In genomic region chr3:52910823-52911222, GRCh38 we compare ENCODE assay signal across 22 cellular contexts. TPM values are rescaled to one million over a fixed set of nuclear protein-coding genes. Genes with fewer than 3 reads are reported as not detected.
DNase-seq lines count a peak whose midpoint lies in the region; ATAC-seq, FAIRE-seq and TF ChIP-seq lines count a peak whose summit lies in the region.
"Had no signal": no experiment of that assay in that cellular context is flagged by ENCODE, and none has a peak within 500 bp of the region (broad histone marks: within the 10 kb centered on the region; RNA-seq: fewer than 3 reads in every experiment).

No MANE protein-coding gene starts in this region.

- peaks cover 27% of the 10 kb centered on the region for H3K36me3 Mint-ChIP-seq in activated CD4-positive, alpha-beta T cell treated with anti-CD3 and anti-CD28 coated beads for 36 hours (ENCODE audit: low read depth)
- H3K36me3 Mint-ChIP-seq in stimulated activated naive CD8-positive, alpha-beta T cell treated with anti-CD3 and anti-CD28 coated beads, Interleukin-15, Interleukin-2, amounts not matched to agents 100 ng/mL and 50 ng/mL, for 24 hours (ENCODE audit: low read depth): peaks cover 33% of the 10 kb centered on the region

- peak overlapping the region in 2 of 4 donors; percentile 12 to 56 for H3K27ac ChIP-seq in pancreas
- H3K27ac ChIP-seq: 22Rv1; A549; BLaER1 treated with 17β-estradiol and CSF1 and Interleukin-3, amounts not matched to agents 10 nM and 100 nM; C4-2B had no signal

- H3K4me1 ChIP-seq in pancreas: peaks cover 4 to 19% (median 16%) of the 10 kb centered on the region in 3 donors
- H3K4me1 ChIP-seq: A549; BLaER1 treated with 17β-estradiol and CSF1 and Interleukin-3, amounts not matched to agents 10 nM and 100 nM; Caco-2 had no signal

- H3K4me1 Mint-ChIP-seq in activated CD4-positive, alpha-beta T cell treated with anti-CD3 and anti-CD28 coated beads for 36 hours: no peaks in the 10 kb centered on the region
- H3K4me1 Mint-ChIP-seq in stimulated activated naive CD8-positive, alpha-beta T cell treated with anti-CD3 and anti-CD28 coated beads, Interleukin-15, Interleukin-2, amounts not matched to agents 100 ng/mL and 50 ng/mL, for 24 hours (ENCODE audit: low read depth): peaks cover 6% of the 10 kb centered on the region
- no peaks in the 10 kb centered on the region for H3K4me1 Mint-ChIP-seq in stimulated activated naive CD8-positive, alpha-beta T cell treated with anti-CD3 and anti-CD28 coated beads, Interleukin-15, amount 100 ng/mL, for 72 hours
- H3K4me1 Mint-ChIP-seq: B cell had no signal

- no peaks in the 10 kb centered on the region for H3K9me3 Mint-ChIP-seq in activated CD4-positive, alpha-beta T cell treated with anti-CD3 and anti-CD28 coated beads for 36 hours (ENCODE audit: low read depth)
- H3K9me3 Mint-ChIP-seq in stimulated activated naive CD8-positive, alpha-beta T cell treated with anti-CD3 and anti-CD28 coated beads, Interleukin-15, Interleukin-2, amounts not matched to agents 100 ng/mL and 50 ng/mL, for 24 hours: no peaks in the 10 kb centered on the region
- H3K9me3 Mint-ChIP-seq in stimulated activated naive CD8-positive, alpha-beta T cell treated with anti-CD3 and anti-CD28 coated beads, Interleukin-15, amount 100 ng/mL, for 72 hours: no peaks in the 10 kb centered on the region
- H3K9me3 Mint-ChIP-seq: CD4-positive, alpha-beta T cell; CD8-positive, alpha-beta T cell had no signal

- POLR2A ChIA-PET in activated CD4-positive, alpha-beta T cell treated with anti-CD3 and anti-CD28 coated beads for 36 hours (lab: Charles Lee): no interaction called here

- H3K9me3 ChIP-seq in pancreas: no peaks in the 10 kb centered on the region
- H3K9me3 ChIP-seq: A549; BLaER1 treated with 17β-estradiol and CSF1 and Interleukin-3, amounts not matched to agents 10 nM and 100 nM; Caco-2 had no signal

- no peak for DNase-seq in activated CD4-positive, alpha-beta T cell treated with anti-CD3 and anti-CD28 coated beads for 36 hours
- DNase-seq in activated CD4-positive, alpha-beta T cell treated with anti-CD3 and anti-CD28 coated beads, Interleukin-2, amount 50 U/mL, for 4 hours: no peak
- no peak for DNase-seq in stimulated activated naive CD8-positive, alpha-beta T cell treated with anti-CD3 and anti-CD28 coated beads, Interleukin-15, amount 100 ng/mL, for 72 hours
- no peak for DNase-seq in pancreas
- DNase-seq in H7: no peak
- DNase-seq: AML-193; Caco-2; Calu3; CD4-positive, alpha-beta T cell; CD8-positive, alpha-beta T cell; DMS79 treated with DMSO at 0.1 percent for 48 hours; GF-D8 had no signal

- peak overlapping the region; percentile 58 for H3K27ac Mint-ChIP-seq in activated CD4-positive, alpha-beta T cell treated with anti-CD3 and anti-CD28 coated beads for 36 hours
- peak overlapping the region; percentile 5 for H3K27ac Mint-ChIP-seq in stimulated activated naive CD8-positive, alpha-beta T cell treated with anti-CD3 and anti-CD28 coated beads, Interleukin-15, Interleukin-2, amounts not matched to agents 100 ng/mL and 50 ng/mL, for 24 hours
- no peak overlapping the region for H3K27ac Mint-ChIP-seq in stimulated activated naive CD8-positive, alpha-beta T cell treated with anti-CD3 and anti-CD28 coated beads, Interleukin-15, amount 100 ng/mL, for 72 hours
- H3K27ac Mint-ChIP-seq: B cell; CD8-positive, alpha-beta T cell had no signal

- H3K4me3 ChIP-seq in pancreas (no peak overlapping the region), H7 (ENCODE audit: insufficient read depth, low read depth, low read length) (no peak overlapping the region)
- H3K4me3 ChIP-seq: A549; BLaER1 treated with 17β-estradiol and CSF1 and Interleukin-3, amounts not matched to agents 10 nM and 100 nM had no signal

- no peak for TF ChIP-seq CTCF in pancreas (IDR thresholded peaks at IDR 0.05)

- intact Hi-C loops in activated CD4-positive, alpha-beta T cell treated with anti-CD3 and anti-CD28 coated beads for 36 hours (cut with DNase I, micrococcal nuclease): no loop called here
- intact Hi-C loops in pancreas (cut with DNase I): no loop called here

- FAIRE-seq in pancreas (lab: Jason Lieb, UNC): no peak
- FAIRE-seq: A549, D721Med, G401.6, GM12891, GM19239 had no signal

- H3K27me3 ChIP-seq in pancreas: no peaks in the 10 kb centered on the region
- no peaks in the 10 kb centered on the region for H3K27me3 ChIP-seq in H7 (ENCODE audit: control insufficient read depth, insufficient read depth, low read length)
- H3K27me3 ChIP-seq: BLaER1 treated with 17β-estradiol and CSF1 and Interleukin-3, amounts not matched to agents 10 nM and 100 nM had no signal

- H3K27me3 Mint-ChIP-seq in activated CD4-positive, alpha-beta T cell treated with anti-CD3 and anti-CD28 coated beads for 36 hours: no peaks in the 10 kb centered on the region
- no peaks in the 10 kb centered on the region for H3K27me3 Mint-ChIP-seq in stimulated activated naive CD8-positive, alpha-beta T cell treated with anti-CD3 and anti-CD28 coated beads, Interleukin-15, Interleukin-2, amounts not matched to agents 100 ng/mL and 50 ng/mL, for 24 hours
- H3K27me3 Mint-ChIP-seq in stimulated activated naive CD8-positive, alpha-beta T cell treated with anti-CD3 and anti-CD28 coated beads, Interleukin-15, amount 100 ng/mL, for 72 hours: no peaks in the 10 kb centered on the region
- H3K27me3 Mint-ChIP-seq: B cell; CD4-positive, alpha-beta T cell had no signal

- peaks cover 0 to 6% (median 0%) of the 10 kb centered on the region in 3 donors for H3K36me3 ChIP-seq in pancreas
- no peaks in the 10 kb centered on the region; the same call in 1 of the 2 replicates for H3K36me3 ChIP-seq in H7 (replicated peaks; ENCODE audit: control insufficient read depth, insufficient read depth, low read length)

- no peak for ATAC-seq in activated CD4-positive, alpha-beta T cell treated with anti-CD3 and anti-CD28 coated beads for 36 hours
- ATAC-seq in stimulated activated naive CD8-positive, alpha-beta T cell treated with anti-CD3 and anti-CD28 coated beads, Interleukin-15, amount 100 ng/mL, for 72 hours: no peak
- peak; percentile 38 to 56 (median 44) for ATAC-seq in pancreas
- ATAC-seq: A549; CD8-positive, alpha-beta T cell had no signal

- CTCF ChIA-PET in activated CD4-positive, alpha-beta T cell treated with anti-CD3 and anti-CD28 coated beads for 36 hours (lab: Charles Lee): no interaction called here

- WGBS in pancreas, 2 donors: 33 to 38% methylated on average over 6 of the region's 6 CpGs

- no peak overlapping the region for H3K4me3 Mint-ChIP-seq in activated CD4-positive, alpha-beta T cell treated with anti-CD3 and anti-CD28 coated beads for 36 hours
- H3K4me3 Mint-ChIP-seq in stimulated activated naive CD8-positive, alpha-beta T cell treated with anti-CD3 and anti-CD28 coated beads, Interleukin-15, Interleukin-2, amounts not matched to agents 100 ng/mL and 50 ng/mL, for 24 hours: no peak overlapping the region
- no peak overlapping the region for H3K4me3 Mint-ChIP-seq in stimulated activated naive CD8-positive, alpha-beta T cell treated with anti-CD3 and anti-CD28 coated beads, Interleukin-15, amount 100 ng/mL, for 72 hours
- H3K4me3 Mint-ChIP-seq: B cell; CD4-positive, alpha-beta T cell; CD8-positive, alpha-beta T cell had no signal

RNA-seq across cellular contexts. Expression of gene STIMATE, which starts 13.5 kb away (rescaled TPM):
- 10 to 100 TPM; 12.0 to 17.1 TPM for total RNA-seq in activated CD4-positive, alpha-beta T cell treated with anti-CD3 and anti-CD28 coated beads for 36 hours
- 10 to 100 TPM in 4 of 6 donors, 1 to 10 TPM in 2; 7.7 to 16.0 (median 13.6) TPM for total RNA-seq in pancreas
- polyA plus RNA-seq in pancreas: 10 to 100 TPM in 1 of 2 donors, 1 to 10 TPM in 1; 5.0 to 19.9 TPM
- 10.9 and 19.3 TPM in 2 replicates for total RNA-seq in H7 (2014; rRNA removed; shearing (Covaris generic))

Comparison
In these comparisons a context has a peak if more than half of its experiments do, and no peak if none do; other contexts are left out.
1. H3K27ac Mint-ChIP-seq: peak in activated CD4-positive, alpha-beta T cell treated with anti-CD3 and anti-CD28 coated beads for 36 hours (single experiment) and stimulated activated naive CD8-positive, alpha-beta T cell treated with anti-CD3 and anti-CD28 coated beads, Interleukin-15, Interleukin-2, amounts not matched to agents 100 ng/mL and 50 ng/mL, for 24 hours (single experiment); none in stimulated activated naive CD8-positive, alpha-beta T cell treated with anti-CD3 and anti-CD28 coated beads, Interleukin-15, amount 100 ng/mL, for 72 hours (0 of 2).
2. ATAC-seq: peak in pancreas (4 of 4); none in activated CD4-positive, alpha-beta T cell treated with anti-CD3 and anti-CD28 coated beads for 36 hours (single experiment) and stimulated activated naive CD8-positive, alpha-beta T cell treated with anti-CD3 and anti-CD28 coated beads, Interleukin-15, amount 100 ng/mL, for 72 hours (single experiment).